11 cellular contexts compared by ENCODE assay signal in the genomic region with DNA sequence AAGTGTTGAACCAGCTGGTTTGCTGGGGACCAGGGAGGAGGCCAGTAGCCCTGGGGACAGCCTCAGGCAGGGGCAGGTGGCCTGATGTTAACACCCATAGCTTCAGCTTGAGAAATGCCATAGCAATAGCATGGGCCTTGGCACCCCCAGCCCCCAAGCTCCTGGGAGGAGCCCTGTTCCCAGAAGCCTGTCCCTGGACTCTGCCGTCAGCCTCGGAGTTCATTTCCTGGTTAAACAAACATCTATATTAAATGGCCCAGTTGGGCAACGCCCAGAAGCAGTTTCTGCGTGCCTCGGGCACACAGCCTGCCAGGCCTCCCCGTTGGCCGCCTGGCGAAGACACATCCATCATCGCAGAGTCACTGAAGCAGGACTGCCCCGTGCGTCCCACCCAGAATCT. TPM values are rescaled to one million over a fixed set of nuclear protein-coding genes. Genes with fewer than 3 reads are reported as not detected.
DNase-seq lines count a peak whose midpoint lies in the region; ATAC-seq and TF ChIP-seq lines count a peak whose summit lies in the region.
"Had no signal": no experiment of that assay in that cellular context is flagged by ENCODE, and none has a peak within 500 bp of the region (broad histone marks: within the 10 kb centered on the region; RNA-seq: fewer than 3 reads in every experiment).

No MANE protein-coding gene starts in this region.

- no peaks in the 10 kb centered on the region for H3K9me3 Mint-ChIP-seq in CD8-positive, alpha-beta T cell
- H3K9me3 Mint-ChIP-seq in stimulated activated memory B cell treated with anti-CD40 and anti-IgM and Interleukin-4, amounts not matched to agents 10 μg/mL and 1 μg/mL and 100 μg/mL, for 72 hours = no peaks in the 10 kb centered on the region
- H3K9me3 Mint-ChIP-seq: activated T-helper 17 cell treated with anti-CD3 and anti-CD28 coated beads, Interleukin-2, amount 50 U/mL, for 72 hours; T-helper 2 cell treated with Interferon-gamma antibody and Interleukin-4, amounts not matched to agents 5 μg/mL and 100 μg/mL, for 36 hours had no signal

- H3K4me3 ChIP-seq in CD8-positive, alpha-beta T cell (ENCODE audit: low read depth, low read length) = no peak overlapping the region
- H3K4me3 ChIP-seq in H7 (ENCODE audit: insufficient read depth, low read depth, low read length) = no peak overlapping the region

- no peak for TF ChIP-seq CTCF in CD8-positive, alpha-beta T cell (IDR thresholded peaks at IDR 0.05)

- intact Hi-C loops in left cardiac atrium (cut with DNase I) (no loop called here), sciatic nerve (cut with DNase I) (no loop called here)
- intact Hi-C loops in CD8-positive, alpha-beta T cell (cut with DNase I, micrococcal nuclease) = no loop called here

- CTCF ChIA-PET in CD8-positive, alpha-beta T cell (lab: Charles Lee) = no interaction called here

- no peak overlapping the region for H3K4me3 Mint-ChIP-seq in CD8-positive, alpha-beta T cell
- no peak overlapping the region for H3K4me3 Mint-ChIP-seq in stimulated activated memory B cell treated with anti-CD40 and anti-IgM and Interleukin-4, amounts not matched to agents 10 μg/mL and 1 μg/mL and 100 μg/mL, for 72 hours
- H3K4me3 Mint-ChIP-seq: activated T-helper 17 cell treated with anti-CD3 and anti-CD28 coated beads, Interleukin-2, amount 50 U/mL, for 72 hours; T-helper 2 cell treated with Interferon-gamma antibody and Interleukin-4, amounts not matched to agents 5 μg/mL and 100 μg/mL, for 36 hours had no signal

- POLR2A ChIA-PET in CD8-positive, alpha-beta T cell (lab: Charles Lee) = no interaction called here

- H3K9me3 ChIP-seq in CD8-positive, alpha-beta T cell (ENCODE audit: low read length) = no peaks in the 10 kb centered on the region

- H3K36me3 Mint-ChIP-seq in CD8-positive, alpha-beta T cell = no peaks in the 10 kb centered on the region
- H3K36me3 Mint-ChIP-seq in stimulated activated memory B cell treated with anti-CD40 and anti-IgM and Interleukin-4, amounts not matched to agents 10 μg/mL and 1 μg/mL and 100 μg/mL, for 72 hours = no peaks in the 10 kb centered on the region

- H3K27ac Mint-ChIP-seq in CD8-positive, alpha-beta T cell = no peak overlapping the region
- H3K27ac Mint-ChIP-seq in stimulated activated memory B cell treated with anti-CD40 and anti-IgM and Interleukin-4, amounts not matched to agents 10 μg/mL and 1 μg/mL and 100 μg/mL, for 72 hours = no peak overlapping the region
- H3K27ac Mint-ChIP-seq: T-helper 2 cell treated with Interferon-gamma antibody and Interleukin-4, amounts not matched to agents 5 μg/mL and 100 μg/mL, for 36 hours had no signal

- peaks cover 2% of the 10 kb centered on the region for H3K27me3 Mint-ChIP-seq in CD8-positive, alpha-beta T cell (ENCODE audit: low read depth)
- H3K27me3 Mint-ChIP-seq in stimulated activated memory B cell treated with anti-CD40 and anti-IgM and Interleukin-4, amounts not matched to agents 10 μg/mL and 1 μg/mL and 100 μg/mL, for 72 hours = peaks cover 26% of the 10 kb centered on the region
- H3K27me3 Mint-ChIP-seq: activated T-helper 17 cell treated with anti-CD3 and anti-CD28 coated beads, Interleukin-2, amount 50 U/mL, for 72 hours had no signal

- peaks cover 25% of the 10 kb centered on the region for H3K4me1 Mint-ChIP-seq in CD8-positive, alpha-beta T cell (ENCODE audit: low read depth)
- peaks cover 8% of the 10 kb centered on the region for H3K4me1 Mint-ChIP-seq in stimulated activated memory B cell treated with anti-CD40 and anti-IgM and Interleukin-4, amounts not matched to agents 10 μg/mL and 1 μg/mL and 100 μg/mL, for 72 hours

- H3K27ac ChIP-seq in CD8-positive, alpha-beta T cell (ENCODE audit: low read depth, low read length) = no peak overlapping the region

- H3K4me1 ChIP-seq in CD8-positive, alpha-beta T cell (ENCODE audit: insufficient read depth, low read length) = peaks cover 32% of the 10 kb centered on the region

- ATAC-seq in left cardiac atrium (peak; percentile 79 to 90), sciatic nerve (peak; percentile 84)
- no peak for ATAC-seq in CD8-positive, alpha-beta T cell
- ATAC-seq in stimulated activated memory B cell treated with anti-CD40 and anti-IgM and Interleukin-4, amounts not matched to agents 10 μg/mL and 1 μg/mL and 100 μg/mL, for 72 hours = no peak
- ATAC-seq: activated T-helper 17 cell treated with anti-CD3 and anti-CD28 coated beads, Interleukin-2, amount 50 U/mL, for 72 hours had no signal

- H3K36me3 ChIP-seq in CD8-positive, alpha-beta T cell (ENCODE audit: insufficient read depth, low read length) = no peaks in the 10 kb centered on the region
- no peaks in the 10 kb centered on the region; the same call in 1 of the 2 replicates for H3K36me3 ChIP-seq in H7 (replicated peaks; ENCODE audit: control insufficient read depth, insufficient read depth, low read length)

- no peaks in the 10 kb centered on the region for H3K27me3 ChIP-seq in CD8-positive, alpha-beta T cell (ENCODE audit: insufficient read depth, low read length)
- H3K27me3 ChIP-seq in H7 (ENCODE audit: control insufficient read depth, insufficient read depth, low read length) = no peaks in the 10 kb centered on the region

- peak; percentile 50 for DNase-seq in GM03348 (ENCODE audit: low spot score)
- DNase-seq in SW480 (ENCODE audit: low spot score) = peak; percentile 73
- peak; percentile 88 for DNase-seq in left cardiac atrium
- peak; percentile 62 for DNase-seq in sciatic nerve (ENCODE audit: low spot score)
- DNase-seq in NCI-H446 (lab: John Stamatoyannopoulos, UW) = no peak
- DNase-seq in CD8-positive, alpha-beta T cell = no peak
- DNase-seq in H7 = no peak
- DNase-seq: NCI-H1694 had no signal

RNA-seq across cellular contexts. Expression of a gene that starts 58.2 kb away (rescaled TPM):
- 10 to 100 TPM; 19.3 to 28.7 TPM for total RNA-seq in left cardiac atrium
- total RNA-seq in sciatic nerve = 57.4 TPM
- not detected for total RNA-seq in CD8-positive, alpha-beta T cell
- total RNA-seq in H7 (2014; rRNA removed; shearing (Covaris generic)) = 19.8 and 25.8 TPM in 2 replicates

Comparison
In these comparisons a context has a peak if more than half of its experiments do, and no peak if none do; other contexts are left out.
1. DNase-seq: peak in GM03348 (single experiment), SW480 (single experiment), left cardiac atrium (single experiment) and sciatic nerve (single experiment); none in NCI-H446 (0 of 2), CD8-positive, alpha-beta T cell (0 of 7) and H7 (single experiment).
2. ATAC-seq: peak in left cardiac atrium (2 of 2) and sciatic nerve (single experiment); none in CD8-positive, alpha-beta T cell (single experiment) and stimulated activated memory B cell treated with anti-CD40 and anti-IgM and Interleukin-4, amounts not matched to agents 10 μg/mL and 1 μg/mL and 100 μg/mL, for 72 hours (single experiment).
3. RNA of a gene that starts 58.2 kb away (total RNA-seq): 57.4 TPM in sciatic nerve (single experiment), 19.3 to 28.7 TPM in left cardiac atrium and 19.8 to 25.8 TPM in H7; not detected in CD8-positive, alpha-beta T cell; every median in the first group is over 10 times any median in the second.